ENCODE assay signal across 8 cellular contexts in genomic region chr6:88166493-88166900, GRCh38. TPM values are rescaled to one million over a fixed set of nuclear protein-coding genes. Genes with fewer than 3 reads are reported as not detected.
DNase-seq lines count a peak whose midpoint lies in the region; ATAC-seq, FAIRE-seq and TF ChIP-seq lines count a peak whose summit lies in the region.

No MANE protein-coding gene starts in this region.

- peak; percentile 34 for ATAC-seq in GM21737 (IDR thresholded peaks at IDR 0.05; ENCODE audit: unreplicated experiment)
- ATAC-seq in natural killer cell = peak in 2 of 3 donors; percentile 8 to 19

- H4K8ac ChIP-seq in H1 (ENCODE audit: extremely low read depth, insufficient read depth, low read length) = peak overlapping the region; percentile 86

- intact Hi-C loops in natural killer cell (cut with micrococcal nuclease) = no loop called here

- H3K27ac Mint-ChIP-seq in natural killer cell (no peak overlapping the region), immature natural killer cell (no peak overlapping the region)

- H4K20me1 ChIP-seq in H1 (replicated peaks in 1 of 2; ENCODE audit: control insufficient read depth in 1 of 2, insufficient read depth in 2 of 2, low read length in 2 of 2) = no peaks in the 10 kb centered on the region

- H3K9me3 Mint-ChIP-seq in natural killer cell (no peaks in the 10 kb centered on the region), immature natural killer cell (peaks cover 0 to 9% (median 0%) of the 10 kb centered on the region in 6 donors)

- H3K4me3 Mint-ChIP-seq in natural killer cell = peak overlapping the region; percentile 69
- H3K4me3 Mint-ChIP-seq in immature natural killer cell = peak overlapping the region in 1 of 5 donors; percentile 60

- POLR2A ChIA-PET in H1 (lab: Charles Lee; ENCODE audit: partially characterized antibody) = interaction anchor here (0.7 kb wide), 1 partner anchor 70 kb away, joined by 3 read pairs; no protein-coding TSS in a partner anchor

- no peak overlapping the region for H2AK5ac ChIP-seq in H1 (ENCODE audit: low read depth, low read length)

- H2BK20ac ChIP-seq in H1 (ENCODE audit: low read length) = no peak overlapping the region

- H3K4me1 Mint-ChIP-seq in natural killer cell (peaks cover 4 to 12% of the 10 kb centered on the region in 2 donors), immature natural killer cell (peaks cover 6 to 8% of the 10 kb centered on the region in 2 donors)

- H3K36me3 ChIP-seq in NT2/D1 (ENCODE audit: insufficient read depth, insufficient read length, low read length) = no peaks in the 10 kb centered on the region
- H3K36me3 ChIP-seq in H1 (ENCODE audit: control insufficient read depth in 2 of 4, insufficient read depth in 4 of 4, low read length in 3 of 4) = no peaks in the 10 kb centered on the region

- H3K27me3 ChIP-seq in NT2/D1 (ENCODE audit: insufficient read depth, insufficient read length) (peaks cover 61% of the 10 kb centered on the region), H1 (replicated peaks in 1 of 4; ENCODE audit: control insufficient read depth in 3 of 4, extremely low read depth in 1 of 4, insufficient read depth in 3 of 4, low read length in 3 of 4) (peaks cover 9 to 36% (median 28%) of the 10 kb centered on the region in 4 experiments)

- peak overlapping the region; percentile 36 for H4K5ac ChIP-seq in H1 (ENCODE audit: insufficient read length, low read depth, low read length)

- H3K4me3 ChIP-seq in NT2/D1 (ENCODE audit: insufficient read length, low read depth) (peak overlapping the region; percentile 61), H1 (ENCODE audit: extremely low read depth in 1 of 4, insufficient read depth in 2 of 4, low read depth in 3 of 4, low read length in 4 of 4) (peak overlapping the region; percentile 65 to 75 (median 68))

- no peak overlapping the region for H3K4ac ChIP-seq in H1 (replicated peaks; ENCODE audit: insufficient read length, low read depth, low read length)

- H3K27ac ChIP-seq in H1 (ENCODE audit: low read depth, low read length) = no peak overlapping the region

- H3K9me3 ChIP-seq in NT2/D1 (ENCODE audit: insufficient read depth, low read length) (no peaks in the 10 kb centered on the region), H1 (ENCODE audit: insufficient read depth in 2 of 2, low read depth in 1 of 2, low read length in 1 of 2) (no peaks in the 10 kb centered on the region)

- FAIRE-seq in GM12892 (lab: Jason Lieb, UNC) (peak; percentile 24), H1 (lab: Jason Lieb, UNC) (no peak)

- H3K56ac ChIP-seq in H1 (replicated peaks; ENCODE audit: insufficient read length, low read depth, low read length) = peak overlapping the region; percentile 17

- no peak overlapping the region for H3K23ac ChIP-seq in H1 (ENCODE audit: insufficient read length)

- no peak overlapping the region for H2BK120ac ChIP-seq in H1 (replicated peaks; ENCODE audit: low read depth, low read length)

- peak overlapping the region; percentile 22 for H4K91ac ChIP-seq in H1 (replicated peaks; ENCODE audit: insufficient read length, low read length)

- H3K4me1 ChIP-seq in NT2/D1 (ENCODE audit: insufficient read depth, insufficient read length) (peaks cover 1% of the 10 kb centered on the region), H1 (replicated peaks in 1 of 4; ENCODE audit: control insufficient read depth in 3 of 4, insufficient read depth in 4 of 4, low read length in 3 of 4) (peaks cover 0 to 3% (median under 1%) of the 10 kb centered on the region in 4 experiments; a peak in 1 of 7 replicates)

- H3K14ac ChIP-seq in H1 (ENCODE audit: insufficient read length) = no peak overlapping the region

- H3K79me2 ChIP-seq in H1 (ENCODE audit: control insufficient read depth in 1 of 2, insufficient read depth in 2 of 2, low read length in 2 of 2) = no peaks in the 10 kb centered on the region

- 1% methylated on average over 13 of the region's 44 CpGs; no CpG with 5 or more reads in 1 of the 2 experiments for WGBS in H1 (ENCODE audit: extremely low coverage in 1 of 2, insufficient coverage in 1 of 2, insufficient read length in 1 of 2, insufficient replicate concordance in 2 of 2, low coverage in 1 of 2, low lambda C conversion rate in 2 of 2, missing lambda C conversion rate in 1 of 2), 2 experiments

- peak; percentile 45 for DNase-seq in GM12892 (ENCODE audit: insufficient read length)
- no peak for DNase-seq in NT2/D1 (ENCODE audit: low read depth, low spot score)
- DNase-seq in H1 (ENCODE audit: low read depth in 1 of 2, low spot score in 2 of 2) = no peak
- no peak for DNase-seq in natural killer cell
- no peak for DNase-seq in dedifferentiated amniotic fluid mesenchymal stem cell (ENCODE audit: extremely low spot score)
- DNase-seq in NK-92 (lab: John Stamatoyannopoulos, UW; ENCODE audit: unreplicated experiment) = no peak
- no peak for DNase-seq in immature natural killer cell

- H2AFZ ChIP-seq in H1 (ENCODE audit: low read length) = peak overlapping the region; percentile 75; the same call in 1 of the 2 replicates

- TF ChIP-seq CTCF in H1 (IDR thresholded peaks at IDR 0.05; ENCODE audit: control extremely low read depth in 1 of 3, insufficient read depth in 1 of 3, low read depth in 1 of 3, low read length in 3 of 3) (no peak), natural killer cell (IDR thresholded peaks at IDR 0.05) (no peak)

- peaks cover 49 to 57% of the 10 kb centered on the region in 2 donors for H3K27me3 Mint-ChIP-seq in natural killer cell (ENCODE audit: low read depth in 2 of 2)
- peaks cover 11 to 33% (median 32%) of the 10 kb centered on the region in 3 donors for H3K27me3 Mint-ChIP-seq in immature natural killer cell (ENCODE audit: low read depth in 3 of 3)

- no peak for TF ChIP-seq POLR2A in GM12892 (IDR thresholded peaks at IDR 0.05; ENCODE audit: low read depth, low read length)
- TF ChIP-seq POLR2A in H1 (IDR thresholded peaks at IDR 0.05; ENCODE audit: control extremely low read depth in 1 of 2, low read depth in 2 of 2, low read length in 2 of 2) = no peak

- peak overlapping the region; percentile 71 for H3K9ac ChIP-seq in NT2/D1 (ENCODE audit: insufficient read length, low read depth)
- H3K9ac ChIP-seq in H1 (replicated peaks in 1 of 4; ENCODE audit: extremely low read depth in 1 of 4, low read depth in 3 of 4, low read length in 3 of 4) = peak overlapping the region; percentile 8 to 45 (median 26); a peak in 5 of 7 replicates

- H3K79me1 ChIP-seq in H1 (ENCODE audit: low read depth, low read length) = no peaks in the 10 kb centered on the region

- H2BK12ac ChIP-seq in H1 (ENCODE audit: low read depth, low read length) = peak overlapping the region; percentile 76; the same call in 1 of the 2 replicates

- H3K4me2 ChIP-seq in H1 (ENCODE audit: insufficient read depth in 1 of 2, low read depth in 2 of 2, low read length in 2 of 2) = peak overlapping the region; percentile 64 to 84

- TF ChIP-seq EP300 in H1 (IDR thresholded peaks at IDR 0.05; ENCODE audit: borderline replicate concordance in 1 of 2, low read depth in 2 of 2, low read length in 2 of 2) = no peak

- 0 out of 2 replicates have a peak overlapping the region, but pooled peaks have one; percentile 12 for H2BK5ac ChIP-seq in H1 (ENCODE audit: low read depth, low read length)

- H3K23me2 ChIP-seq in H1 (ENCODE audit: low read depth, low read length) = peaks cover 16% of the 10 kb centered on the region; the same call in 1 of the 2 replicates

- no peak overlapping the region for H2BK15ac ChIP-seq in H1 (ENCODE audit: low read length)

- no peak for TF ChIP-seq RAD21 in H1 (IDR thresholded peaks at IDR 0.05 in 1 of 2, conservative IDR thresholded peaks at IDR 0.05 in 1 of 2; ENCODE audit: low read depth in 2 of 2, low read length in 2 of 2)

- H3K36me3 Mint-ChIP-seq in natural killer cell (no peaks in the 10 kb centered on the region), immature natural killer cell (peaks cover 0 to 9% (median 3%) of the 10 kb centered on the region in 3 donors)

- CTCF ChIA-PET in H1 (lab: Charles Lee; ENCODE audit: partially characterized antibody) = no interaction called here

- H3K18ac ChIP-seq in H1 (ENCODE audit: extremely low read depth, low read length) = peak overlapping the region; percentile 89

TF ChIP-seq in H1, 55 proteins besides CTCF, POLR2A, EP300 and RAD21 (continues in another document):
- TF ChIP-seq EZH2 (IDR thresholded peaks at IDR 0.05; ENCODE audit: low read depth, low read length, severe bottlenecking) (no peak), ASH2L (IDR thresholded peaks at IDR 0.05; ENCODE audit: low read length) (no peak), RBBP5 (IDR thresholded peaks at IDR 0.05; ENCODE audit: borderline replicate concordance, low read depth, low read length) (0 out of 2 replicates have a peak, but pooled peaks have one; percentile 55), PHF8 (conservative IDR thresholded peaks at IDR 0.05; ENCODE audit: low read depth, low read length) (peak; percentile 30), SRF (IDR thresholded peaks at IDR 0.05; ENCODE audit: low read depth, low read length) (no peak), KDM4A (IDR thresholded peaks at IDR 0.05; ENCODE audit: low read depth, low read length, severe bottlenecking) (peak; percentile 77), SP2 (IDR thresholded peaks at IDR 0.05; ENCODE audit: low read length) (no peak), JUN (IDR thresholded peaks at IDR 0.05; ENCODE audit: low read depth, low read length) (no peak), POLR2AphosphoS5 (IDR thresholded peaks at IDR 0.05; ENCODE audit: low read depth, low read length) (0 out of 2 replicates have a peak, but pooled peaks have one; percentile 8), SIRT6 (IDR thresholded peaks at IDR 0.05; ENCODE audit: low read length) (no peak), SP4 (IDR thresholded peaks at IDR 0.05; ENCODE audit: low read length) (no peak), RNF2 (IDR thresholded peaks at IDR 0.05; ENCODE audit: borderline replicate concordance, low read depth, low read length, missing control alignments, poor library complexity, severe bottlenecking) (peak; percentile 7)
- TF ChIP-seq, protein P1, sequence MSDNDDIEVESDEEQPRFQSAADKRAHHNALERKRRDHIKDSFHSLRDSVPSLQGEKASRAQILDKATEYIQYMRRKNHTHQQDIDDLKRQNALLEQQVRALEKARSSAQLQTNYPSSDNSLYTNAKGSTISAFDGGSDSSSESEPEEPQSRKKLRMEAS (IDR thresholded peaks at IDR 0.05) = no peak; the same call in 1 of the 2 replicates

RNA-seq across cellular contexts. Expression of gene CNR1, which starts 0.3 kb away (rescaled TPM):
- 3.4 TPM for polyA plus RNA-seq in GM12892 (2012; ENCODE audit: missing spikeins)
- total RNA-seq in H1 (2021; fragmentation: NEBNext Ultra II Directional; extraction: Animal tissue kit (Norgen Biotek cat#: 25700)) = 2.9 and 3.1 TPM in 2 replicates
- 0.83 and 1.8 TPM in 2 replicates for polyA plus RNA-seq in H1 (2011; rRNA removed)
- polyA plus RNA-seq in H1 (2011; cell fraction: cytosol; rRNA removed) = 1.3 TPM
- 5.2 TPM for polyA plus RNA-seq in H1 (2011; cell fraction: nucleus; rRNA removed)
- 0.64 to 1.3 TPM (median 0.82 TPM) in 4 replicates for polyA plus RNA-seq in H1 (2012, experiment 1 of 2)
- polyA plus RNA-seq in H1 (2012, experiment 2 of 2) = 0.21 TPM
- 0.47 TPM for polyA plus RNA-seq in H1 (2013, experiment 1 of 2)
- polyA plus RNA-seq in H1 (2013, experiment 2 of 2) = 0.57 TPM
- polyA minus RNA-seq in H1 (2011; rRNA and poly(A)+ RNA removed) = 2.3 and 2.7 TPM in 2 replicates
- 0.59 TPM for polyA minus RNA-seq in H1 (2011; cell fraction: cytosol; rRNA and poly(A)+ RNA removed)
- 2.4 TPM for polyA minus RNA-seq in H1 (2011; cell fraction: nucleus; rRNA and poly(A)+ RNA removed)
- not detected for total RNA-seq in natural killer cell
- polyA plus RNA-seq in immature natural killer cell = not detected
